Comparison of ENCODE assay signal across 2 cellular contexts in the genomic region with DNA sequence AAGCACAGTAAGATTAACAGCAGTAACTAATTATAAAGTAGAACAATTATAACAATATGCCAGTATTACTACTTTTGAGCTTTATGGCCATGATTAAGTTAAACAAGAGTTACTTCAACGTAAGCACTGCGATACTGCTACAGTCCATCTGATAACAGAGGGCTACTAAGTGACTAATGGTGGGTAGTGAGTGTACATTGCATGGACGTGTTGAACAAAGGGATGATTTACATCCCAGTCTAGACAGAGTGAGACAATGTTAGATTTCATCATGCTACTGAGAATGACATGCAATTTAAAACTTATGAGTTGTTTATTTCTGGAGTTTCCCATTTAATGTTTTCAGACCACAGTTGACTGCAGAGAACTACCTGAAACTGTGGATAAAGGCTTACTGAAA.
TF ChIP-seq lines count a peak whose summit lies in the region.

No MANE protein-coding gene starts in this region.

TF ChIP-seq in HepG2, 621 proteins besides CTCF, POLR2A, EP300 and RAD21 (continued from another document):
- TF ChIP-seq CEBPB (IDR thresholded peaks at IDR 0.05; ENCODE audit: borderline replicate concordance, low read depth, low read length) (peak; percentile 15; the same call in 1 of the 2 replicates), SAP130 (CRISPR knock-in tag; IDR thresholded peaks at IDR 0.05; ENCODE audit: low read depth) (0 out of 2 replicates have a peak, but pooled peaks have one; percentile 10), FOSL2 (CRISPR knock-in tag; IDR thresholded peaks at IDR 0.05) (peak; percentile 60), CEBPG (CRISPR knock-in tag; IDR thresholded peaks at IDR 0.05) (0 out of 2 replicates have a peak, but pooled peaks have one; percentile 33), ZNF256 (CRISPR knock-in tag; conservative IDR thresholded peaks at IDR 0.05) (no peak), SKI (IDR thresholded peaks at IDR 0.05; ENCODE audit: partially characterized antibody) (peak; percentile 73), GATAD2A (CRISPR knock-in tag; IDR thresholded peaks at IDR 0.05) (0 out of 2 replicates have a peak, but pooled peaks have one; percentile 15), FOXA3 (CRISPR knock-in tag; IDR thresholded peaks at IDR 0.05) (peak; percentile 32; the same call in 1 of the 2 replicates), SOX13 (IDR thresholded peaks at IDR 0.05) (no peak), SOX13 (CRISPR knock-in tag; conservative IDR thresholded peaks at IDR 0.05 in 1 of 2, IDR thresholded peaks at IDR 0.05 in 1 of 2) (peak in 1 of 2 experiments; percentile 77; a peak in 2 of 4 replicates), SOX5 (CRISPR knock-in tag; IDR thresholded peaks at IDR 0.05; ENCODE audit: borderline replicate concordance) (peak; percentile 70; the same call in 1 of the 2 replicates)
- TF ChIP-seq, protein P1, sequence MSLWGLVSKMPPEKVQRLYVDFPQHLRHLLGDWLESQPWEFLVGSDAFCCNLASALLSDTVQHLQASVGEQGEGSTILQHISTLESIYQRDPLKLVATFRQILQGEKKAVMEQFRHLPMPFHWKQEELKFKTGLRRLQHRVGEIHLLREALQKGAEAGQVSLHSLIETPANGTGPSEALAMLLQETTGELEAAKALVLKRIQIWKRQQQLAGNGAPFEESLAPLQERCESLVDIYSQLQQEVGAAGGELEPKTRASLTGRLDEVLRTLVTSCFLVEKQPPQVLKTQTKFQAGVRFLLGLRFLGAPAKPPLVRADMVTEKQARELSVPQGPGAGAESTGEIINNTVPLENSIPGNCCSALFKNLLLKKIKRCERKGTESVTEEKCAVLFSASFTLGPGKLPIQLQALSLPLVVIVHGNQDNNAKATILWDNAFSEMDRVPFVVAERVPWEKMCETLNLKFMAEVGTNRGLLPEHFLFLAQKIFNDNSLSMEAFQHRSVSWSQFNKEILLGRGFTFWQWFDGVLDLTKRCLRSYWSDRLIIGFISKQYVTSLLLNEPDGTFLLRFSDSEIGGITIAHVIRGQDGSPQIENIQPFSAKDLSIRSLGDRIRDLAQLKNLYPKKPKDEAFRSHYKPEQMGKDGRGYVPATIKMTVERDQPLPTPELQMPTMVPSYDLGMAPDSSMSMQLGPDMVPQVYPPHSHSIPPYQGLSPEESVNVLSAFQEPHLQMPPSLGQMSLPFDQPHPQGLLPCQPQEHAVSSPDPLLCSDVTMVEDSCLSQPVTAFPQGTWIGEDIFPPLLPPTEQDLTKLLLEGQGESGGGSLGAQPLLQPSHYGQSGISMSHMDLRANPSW (CRISPR knock-in tag; IDR thresholded peaks at IDR 0.05; ENCODE audit: borderline replicate concordance), result no peak
- TF ChIP-seq, protein P2, sequence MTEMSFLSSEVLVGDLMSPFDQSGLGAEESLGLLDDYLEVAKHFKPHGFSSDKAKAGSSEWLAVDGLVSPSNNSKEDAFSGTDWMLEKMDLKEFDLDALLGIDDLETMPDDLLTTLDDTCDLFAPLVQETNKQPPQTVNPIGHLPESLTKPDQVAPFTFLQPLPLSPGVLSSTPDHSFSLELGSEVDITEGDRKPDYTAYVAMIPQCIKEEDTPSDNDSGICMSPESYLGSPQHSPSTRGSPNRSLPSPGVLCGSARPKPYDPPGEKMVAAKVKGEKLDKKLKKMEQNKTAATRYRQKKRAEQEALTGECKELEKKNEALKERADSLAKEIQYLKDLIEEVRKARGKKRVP (CRISPR knock-in tag; IDR thresholded peaks at IDR 0.05), result peak in 1 of 2 experiments; percentile 63; a peak in 2 of 4 replicates

TF ChIP-seq in SK-N-SH treated with all-trans-retinoic acid at 6 μM for 48 hours, 23 proteins besides CTCF, POLR2A, EP300 and RAD21 (continued from another document):
- TF ChIP-seq, protein P3, sequence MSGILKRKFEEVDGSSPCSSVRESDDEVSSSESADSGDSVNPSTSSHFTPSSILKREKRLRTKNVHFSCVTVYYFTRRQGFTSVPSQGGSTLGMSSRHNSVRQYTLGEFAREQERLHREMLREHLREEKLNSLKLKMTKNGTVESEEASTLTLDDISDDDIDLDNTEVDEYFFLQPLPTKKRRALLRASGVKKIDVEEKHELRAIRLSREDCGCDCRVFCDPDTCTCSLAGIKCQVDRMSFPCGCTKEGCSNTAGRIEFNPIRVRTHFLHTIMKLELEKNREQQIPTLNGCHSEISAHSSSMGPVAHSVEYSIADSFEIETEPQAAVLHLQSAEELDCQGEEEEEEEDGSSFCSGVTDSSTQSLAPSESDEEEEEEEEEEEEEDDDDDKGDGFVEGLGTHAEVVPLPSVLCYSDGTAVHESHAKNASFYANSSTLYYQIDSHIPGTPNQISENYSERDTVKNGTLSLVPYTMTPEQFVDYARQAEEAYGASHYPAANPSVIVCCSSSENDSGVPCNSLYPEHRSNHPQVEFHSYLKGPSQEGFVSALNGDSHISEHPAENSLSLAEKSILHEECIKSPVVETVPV (CRISPR knock-in tag; IDR thresholded peaks at IDR 0.05), result no peak
- TF ChIP-seq ZNF8 (CRISPR knock-in tag; IDR thresholded peaks at IDR 0.05) (no peak), RARB (CRISPR knock-in tag; IDR thresholded peaks at IDR 0.05) (no peak), ZFP3 (CRISPR knock-in tag; IDR thresholded peaks at IDR 0.05) (peak; percentile 72), BACH2 (CRISPR knock-in tag; IDR thresholded peaks at IDR 0.05; ENCODE audit: borderline replicate concordance) (no peak), ISL1 (CRISPR knock-in tag; IDR thresholded peaks at IDR 0.05) (peak; percentile 95), ZNF70 (CRISPR knock-in tag; IDR thresholded peaks at IDR 0.05) (no peak), SNAI2 (CRISPR knock-in tag; IDR thresholded peaks at IDR 0.05) (no peak), CSDC2 (CRISPR knock-in tag; IDR thresholded peaks at IDR 0.05) (no peak), GLIS3 (CRISPR knock-in tag; IDR thresholded peaks at IDR 0.05) (0 out of 2 replicates have a peak, but pooled peaks have one; percentile 43), OSR1 (CRISPR knock-in tag; IDR thresholded peaks at IDR 0.05) (no peak), ZC3H10 (CRISPR knock-in tag; IDR thresholded peaks at IDR 0.05) (peak; percentile 67; the same call in 1 of the 2 replicates), ZFP30 (CRISPR knock-in tag; IDR thresholded peaks at IDR 0.05) (no peak), ESRRG (CRISPR knock-in tag; IDR thresholded peaks at IDR 0.05) (no peak), TCF4 (CRISPR knock-in tag; IDR thresholded peaks at IDR 0.05; ENCODE audit: borderline replicate concordance) (no peak), PPARA (CRISPR knock-in tag; IDR thresholded peaks at IDR 0.05; ENCODE audit: borderline replicate concordance) (no peak), ARNTL (CRISPR knock-in tag; IDR thresholded peaks at IDR 0.05; ENCODE audit: borderline replicate concordance, low read depth) (no peak)
- TF ChIP-seq, protein P4, sequence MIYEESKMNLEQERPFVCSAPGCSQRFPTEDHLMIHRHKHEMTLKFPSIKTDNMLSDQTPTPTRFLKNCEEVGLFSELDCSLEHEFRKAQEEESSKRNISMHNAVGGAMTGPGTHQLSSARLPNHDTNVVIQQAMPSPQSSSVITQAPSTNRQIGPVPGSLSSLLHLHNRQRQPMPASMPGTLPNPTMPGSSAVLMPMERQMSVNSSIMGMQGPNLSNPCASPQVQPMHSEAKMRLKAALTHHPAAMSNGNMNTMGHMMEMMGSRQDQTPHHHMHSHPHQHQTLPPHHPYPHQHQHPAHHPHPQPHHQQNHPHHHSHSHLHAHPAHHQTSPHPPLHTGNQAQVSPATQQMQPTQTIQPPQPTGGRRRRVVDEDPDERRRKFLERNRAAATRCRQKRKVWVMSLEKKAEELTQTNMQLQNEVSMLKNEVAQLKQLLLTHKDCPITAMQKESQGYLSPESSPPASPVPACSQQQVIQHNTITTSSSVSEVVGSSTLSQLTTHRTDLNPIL (CRISPR knock-in tag; IDR thresholded peaks at IDR 0.05; ENCODE audit: low read depth), result peak; percentile 87; the same call in 1 of the 2 replicates
- TF ChIP-seq, protein P5, sequence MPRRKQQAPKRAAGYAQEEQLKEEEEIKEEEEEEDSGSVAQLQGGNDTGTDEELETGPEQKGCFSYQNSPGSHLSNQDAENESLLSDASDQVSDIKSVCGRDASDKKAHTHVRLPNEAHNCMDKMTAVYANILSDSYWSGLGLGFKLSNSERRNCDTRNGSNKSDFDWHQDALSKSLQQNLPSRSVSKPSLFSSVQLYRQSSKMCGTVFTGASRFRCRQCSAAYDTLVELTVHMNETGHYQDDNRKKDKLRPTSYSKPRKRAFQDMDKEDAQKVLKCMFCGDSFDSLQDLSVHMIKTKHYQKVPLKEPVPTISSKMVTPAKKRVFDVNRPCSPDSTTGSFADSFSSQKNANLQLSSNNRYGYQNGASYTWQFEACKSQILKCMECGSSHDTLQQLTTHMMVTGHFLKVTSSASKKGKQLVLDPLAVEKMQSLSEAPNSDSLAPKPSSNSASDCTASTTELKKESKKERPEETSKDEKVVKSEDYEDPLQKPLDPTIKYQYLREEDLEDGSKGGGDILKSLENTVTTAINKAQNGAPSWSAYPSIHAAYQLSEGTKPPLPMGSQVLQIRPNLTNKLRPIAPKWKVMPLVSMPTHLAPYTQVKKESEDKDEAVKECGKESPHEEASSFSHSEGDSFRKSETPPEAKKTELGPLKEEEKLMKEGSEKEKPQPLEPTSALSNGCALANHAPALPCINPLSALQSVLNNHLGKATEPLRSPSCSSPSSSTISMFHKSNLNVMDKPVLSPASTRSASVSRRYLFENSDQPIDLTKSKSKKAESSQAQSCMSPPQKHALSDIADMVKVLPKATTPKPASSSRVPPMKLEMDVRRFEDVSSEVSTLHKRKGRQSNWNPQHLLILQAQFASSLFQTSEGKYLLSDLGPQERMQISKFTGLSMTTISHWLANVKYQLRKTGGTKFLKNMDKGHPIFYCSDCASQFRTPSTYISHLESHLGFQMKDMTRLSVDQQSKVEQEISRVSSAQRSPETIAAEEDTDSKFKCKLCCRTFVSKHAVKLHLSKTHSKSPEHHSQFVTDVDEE (CRISPR knock-in tag; IDR thresholded peaks at IDR 0.05), result no peak
- TF ChIP-seq, protein P6, sequence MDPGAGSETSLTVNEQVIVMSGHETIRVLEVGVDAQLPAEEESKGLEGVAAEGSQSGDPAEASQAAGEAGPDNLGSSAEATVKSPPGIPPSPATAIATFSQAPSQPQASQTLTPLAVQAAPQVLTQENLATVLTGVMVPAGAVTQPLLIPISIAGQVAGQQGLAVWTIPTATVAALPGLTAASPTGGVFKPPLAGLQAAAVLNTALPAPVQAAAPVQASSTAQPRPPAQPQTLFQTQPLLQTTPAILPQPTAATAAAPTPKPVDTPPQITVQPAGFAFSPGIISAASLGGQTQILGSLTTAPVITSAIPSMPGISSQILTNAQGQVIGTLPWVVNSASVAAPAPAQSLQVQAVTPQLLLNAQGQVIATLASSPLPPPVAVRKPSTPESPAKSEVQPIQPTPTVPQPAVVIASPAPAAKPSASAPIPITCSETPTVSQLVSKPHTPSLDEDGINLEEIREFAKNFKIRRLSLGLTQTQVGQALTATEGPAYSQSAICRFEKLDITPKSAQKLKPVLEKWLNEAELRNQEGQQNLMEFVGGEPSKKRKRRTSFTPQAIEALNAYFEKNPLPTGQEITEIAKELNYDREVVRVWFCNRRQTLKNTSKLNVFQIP (CRISPR knock-in tag; IDR thresholded peaks at IDR 0.05; ENCODE audit: borderline replicate concordance, low read depth), result no peak; the same call in 1 of the 2 replicates
- TF ChIP-seq, protein P7, sequence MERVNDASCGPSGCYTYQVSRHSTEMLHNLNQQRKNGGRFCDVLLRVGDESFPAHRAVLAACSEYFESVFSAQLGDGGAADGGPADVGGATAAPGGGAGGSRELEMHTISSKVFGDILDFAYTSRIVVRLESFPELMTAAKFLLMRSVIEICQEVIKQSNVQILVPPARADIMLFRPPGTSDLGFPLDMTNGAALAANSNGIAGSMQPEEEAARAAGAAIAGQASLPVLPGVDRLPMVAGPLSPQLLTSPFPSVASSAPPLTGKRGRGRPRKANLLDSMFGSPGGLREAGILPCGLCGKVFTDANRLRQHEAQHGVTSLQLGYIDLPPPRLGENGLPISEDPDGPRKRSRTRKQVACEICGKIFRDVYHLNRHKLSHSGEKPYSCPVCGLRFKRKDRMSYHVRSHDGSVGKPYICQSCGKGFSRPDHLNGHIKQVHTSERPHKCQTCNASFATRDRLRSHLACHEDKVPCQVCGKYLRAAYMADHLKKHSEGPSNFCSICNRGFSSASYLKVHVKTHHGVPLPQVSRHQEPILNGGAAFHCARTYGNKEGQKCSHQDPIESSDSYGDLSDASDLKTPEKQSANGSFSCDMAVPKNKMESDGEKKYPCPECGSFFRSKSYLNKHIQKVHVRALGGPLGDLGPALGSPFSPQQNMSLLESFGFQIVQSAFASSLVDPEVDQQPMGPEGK (CRISPR knock-in tag; IDR thresholded peaks at IDR 0.05; ENCODE audit: borderline replicate concordance), result peak; percentile 85; the same call in 1 of the 2 replicates
